Comparison of ENCODE assay signal across 15 cellular contexts in the genomic region with DNA sequence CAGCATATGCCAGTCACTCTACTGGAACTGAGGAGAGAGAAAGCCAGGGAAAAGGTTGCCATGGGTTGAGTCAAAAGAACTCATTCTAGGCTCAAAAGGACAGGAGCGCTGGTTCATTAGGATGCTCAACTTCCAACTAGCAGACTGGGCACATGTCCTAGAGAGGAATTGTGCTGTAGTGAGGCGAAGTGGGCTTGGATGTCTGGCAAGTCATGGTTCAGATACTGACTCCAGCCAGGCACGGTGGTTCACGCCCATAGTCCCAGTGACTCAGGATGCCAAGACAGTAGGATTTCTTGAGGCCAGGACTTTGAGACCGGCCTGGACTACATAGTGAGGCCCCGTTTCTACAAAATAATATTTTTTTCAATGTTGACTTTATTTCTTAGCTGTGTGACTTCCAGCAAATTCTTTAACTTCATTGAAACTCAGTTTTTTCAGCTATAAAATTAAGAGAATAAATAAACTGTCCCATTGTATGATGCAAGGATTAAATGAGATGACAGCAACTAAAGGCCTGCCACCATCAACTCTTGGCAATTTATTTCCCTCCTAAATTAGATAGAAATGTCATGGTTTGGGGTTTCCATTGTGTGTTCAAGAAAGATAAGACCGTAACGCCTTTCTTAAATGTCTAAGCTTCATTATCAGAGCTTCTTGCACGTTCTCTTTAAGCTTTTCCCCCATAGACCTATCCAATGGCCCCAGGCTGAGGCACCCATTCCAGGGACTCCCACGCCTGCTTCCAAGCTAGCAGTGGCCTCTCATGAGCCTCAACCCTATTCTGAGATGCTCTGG.
DNase-seq lines count a peak whose midpoint lies in the region; ATAC-seq and TF ChIP-seq lines count a peak whose summit lies in the region.
"Had no signal": no experiment of that assay in that cellular context is flagged by ENCODE, and none has a peak within 500 bp of the region (broad histone marks: within the 10 kb centered on the region; RNA-seq: fewer than 3 reads in every experiment).

No MANE protein-coding gene starts in this region.

- peak; percentile 23 for DNase-seq in RWPE2 (ENCODE audit: low spot score)
- peak; percentile 52 for DNase-seq in fibroblast of the aortic adventitia (ENCODE audit: low read depth)
- no peak for DNase-seq in osteocyte (ENCODE audit: extremely low spot score, unreplicated experiment)
- DNase-seq in activated naive CD8-positive, alpha-beta T cell treated with anti-CD3 and anti-CD28 coated beads for 36 hours: no peak
- no peak for DNase-seq in activated CD8-positive, alpha-beta memory T cell treated with anti-CD3 and anti-CD28 coated beads for 24 hours
- DNase-seq in psoas muscle: no peak
- DNase-seq in BE2C: no peak
- DNase-seq: activated gamma-delta T cell; amniotic stem cell; lower lobe of right lung; NCI-H1417 treated with DMSO at 0.1 percent for 48 hours; NK-92 treated with Interleukin-12 subunit alpha and Interleukin-12 subunit beta, amount 100 ng/mL, for 24 hours; stimulated activated naive CD8-positive, alpha-beta T cell treated with anti-CD3 and anti-CD28 coated beads, Interleukin-15, amount 100 ng/mL, for 72 hours had no signal

- H3K9me3 ChIP-seq in BLaER1 treated with 17β-estradiol and CSF1 and Interleukin-3, amounts not matched to agents 10 nM and 100 nM (replicated peaks in 1 of 11): 0 out of 22 replicates have a peak, but pooled peaks cover 0 to 8% (median 0%) of the 10 kb centered on the region in 11 experiments
- H3K9me3 ChIP-seq in RWPE2 (ENCODE audit: severe bottlenecking) (no peaks in the 10 kb centered on the region), psoas muscle (no peaks in the 10 kb centered on the region), BE2C (no peaks in the 10 kb centered on the region)
- H3K9me3 ChIP-seq: lower lobe of right lung had no signal

- H3K4me1 Mint-ChIP-seq in osteocyte (ENCODE audit: unreplicated experiment): peaks cover 83% of the 10 kb centered on the region
- peaks cover 3% of the 10 kb centered on the region for H3K4me1 Mint-ChIP-seq in activated naive CD8-positive, alpha-beta T cell treated with anti-CD3 and anti-CD28 coated beads for 36 hours

- ATAC-seq in RWPE2 (ENCODE audit: low read depth) (no peak), psoas muscle (no peak)
- ATAC-seq: lower lobe of right lung; stimulated activated naive CD8-positive, alpha-beta T cell treated with anti-CD3 and anti-CD28 coated beads, Interleukin-15, amount 100 ng/mL, for 72 hours had no signal

- H3K36me3 ChIP-seq in BLaER1 treated with 17β-estradiol and CSF1 and Interleukin-3, amounts not matched to agents 10 nM and 100 nM: no peaks in the 10 kb centered on the region
- H3K36me3 ChIP-seq in RWPE2 (ENCODE audit: low read depth): no peaks in the 10 kb centered on the region
- no peaks in the 10 kb centered on the region for H3K36me3 ChIP-seq in psoas muscle (ENCODE audit: insufficient read depth in 1 of 2, low read depth in 1 of 2)
- H3K36me3 ChIP-seq in BE2C: no peaks in the 10 kb centered on the region
- H3K36me3 ChIP-seq: lower lobe of right lung had no signal

- TF ChIP-seq CTCF in RWPE2 (IDR thresholded peaks at IDR 0.05; ENCODE audit: poor library complexity, severe bottlenecking) (no peak), fibroblast of the aortic adventitia (IDR thresholded peaks at IDR 0.05; ENCODE audit: insufficient read depth, low read length) (no peak), osteocyte (IDR thresholded peaks at IDR 0.05) (no peak), psoas muscle (IDR thresholded peaks at IDR 0.05) (no peak), BE2C (IDR thresholded peaks at IDR 0.05; ENCODE audit: low read depth, low read length) (no peak)

- H3K4me1 ChIP-seq in BLaER1 treated with 17β-estradiol and CSF1 and Interleukin-3, amounts not matched to agents 10 nM and 100 nM: peaks cover 32 to 44% (median 40%) of the 10 kb centered on the region in 10 experiments
- H3K4me1 ChIP-seq in RWPE2 (ENCODE audit: insufficient read depth, poor library complexity, severe bottlenecking) (peaks cover 35% of the 10 kb centered on the region), psoas muscle (peaks cover 42% of the 10 kb centered on the region), BE2C (no peaks in the 10 kb centered on the region)

- H3K4me3 Mint-ChIP-seq in osteocyte (ENCODE audit: unreplicated experiment): no peak overlapping the region
- H3K4me3 Mint-ChIP-seq in activated naive CD8-positive, alpha-beta T cell treated with anti-CD3 and anti-CD28 coated beads for 36 hours: no peak overlapping the region
- H3K4me3 Mint-ChIP-seq: stimulated activated naive CD8-positive, alpha-beta T cell treated with anti-CD3 and anti-CD28 coated beads, Interleukin-15, amount 100 ng/mL, for 72 hours; T-helper 2 cell treated with Interferon-gamma antibody and Interleukin-4, amounts not matched to agents 5 μg/mL and 100 μg/mL, for 36 hours had no signal

- H3K36me3 Mint-ChIP-seq in osteocyte (ENCODE audit: unreplicated experiment): peaks cover 2% of the 10 kb centered on the region
- H3K36me3 Mint-ChIP-seq in activated naive CD8-positive, alpha-beta T cell treated with anti-CD3 and anti-CD28 coated beads for 36 hours: no peaks in the 10 kb centered on the region

- intact Hi-C loops in psoas muscle (cut with DNase I): no loop called here

- H3K27me3 Mint-ChIP-seq in osteocyte (ENCODE audit: unreplicated experiment): no peaks in the 10 kb centered on the region
- H3K27me3 Mint-ChIP-seq in activated naive CD8-positive, alpha-beta T cell treated with anti-CD3 and anti-CD28 coated beads for 36 hours: no peaks in the 10 kb centered on the region

- H3K4me2 ChIP-seq in BLaER1 treated with 17β-estradiol and CSF1 and Interleukin-3, amounts not matched to agents 10 nM and 100 nM: peak overlapping the region; percentile 57 to 84 (median 63)

- no peaks in the 10 kb centered on the region for H3K9me3 Mint-ChIP-seq in osteocyte (ENCODE audit: unreplicated experiment)
- no peaks in the 10 kb centered on the region for H3K9me3 Mint-ChIP-seq in activated naive CD8-positive, alpha-beta T cell treated with anti-CD3 and anti-CD28 coated beads for 36 hours
- H3K9me3 Mint-ChIP-seq: stimulated activated naive CD8-positive, alpha-beta T cell treated with anti-CD3 and anti-CD28 coated beads, Interleukin-15, amount 100 ng/mL, for 72 hours; T-helper 2 cell treated with Interferon-gamma antibody and Interleukin-4, amounts not matched to agents 5 μg/mL and 100 μg/mL, for 36 hours had no signal

- 91 to 93% (median 92%) methylated on average over 10 of the region's 10 CpGs for WGBS in psoas muscle, 3 donors

- H4K20me1 ChIP-seq in BLaER1 treated with 17β-estradiol and CSF1 and Interleukin-3, amounts not matched to agents 10 nM and 100 nM: no peaks in the 10 kb centered on the region

- no peaks in the 10 kb centered on the region for H3K27me3 ChIP-seq in BLaER1 treated with 17β-estradiol and CSF1 and Interleukin-3, amounts not matched to agents 10 nM and 100 nM
- H3K27me3 ChIP-seq in RWPE2 (ENCODE audit: insufficient read depth, poor library complexity, severe bottlenecking) (no peaks in the 10 kb centered on the region), psoas muscle (ENCODE audit: insufficient read depth in 3 of 3, low read length in 2 of 3) (no peaks in the 10 kb centered on the region), BE2C (peaks cover under 1% of the 10 kb centered on the region; the same call in 1 of the 2 replicates)

- 0 out of 22 replicates have a peak overlapping the region, but pooled peaks of 1 of the 11 experiments have one; percentile 10 for H3K27ac ChIP-seq in BLaER1 treated with 17β-estradiol and CSF1 and Interleukin-3, amounts not matched to agents 10 nM and 100 nM
- H3K27ac ChIP-seq in RWPE2 (ENCODE audit: poor library complexity, severe bottlenecking) (no peak overlapping the region), psoas muscle (no peak overlapping the region)
- H3K27ac ChIP-seq: lower lobe of right lung had no signal

- H3K9ac ChIP-seq in BLaER1 treated with 17β-estradiol and CSF1 and Interleukin-3, amounts not matched to agents 10 nM and 100 nM: no peak overlapping the region

- peak overlapping the region; percentile 100 for H3K27ac Mint-ChIP-seq in osteocyte (ENCODE audit: unreplicated experiment)
- no peak overlapping the region for H3K27ac Mint-ChIP-seq in activated naive CD8-positive, alpha-beta T cell treated with anti-CD3 and anti-CD28 coated beads for 36 hours
- H3K27ac Mint-ChIP-seq: T-helper 2 cell treated with Interferon-gamma antibody and Interleukin-4, amounts not matched to agents 5 μg/mL and 100 μg/mL, for 36 hours had no signal

- H3K4me3 ChIP-seq in BLaER1 treated with 17β-estradiol and CSF1 and Interleukin-3, amounts not matched to agents 10 nM and 100 nM: no peak overlapping the region
- H3K4me3 ChIP-seq in RWPE2 (ENCODE audit: severe bottlenecking): no peak overlapping the region
- H3K4me3 ChIP-seq in fibroblast of the aortic adventitia (ENCODE audit: low read depth, low read length): no peak overlapping the region
- H3K4me3 ChIP-seq in psoas muscle: no peak overlapping the region
- no peak overlapping the region for H3K4me3 ChIP-seq in BE2C (ENCODE audit: low read depth, low read length)
- H3K4me3 ChIP-seq: lower lobe of right lung had no signal

Comparison
In these comparisons a context has a peak if more than half of its experiments do, and no peak if none do; other contexts are left out.
1. DNase-seq: peak in RWPE2 (single experiment) and fibroblast of the aortic adventitia (single experiment); none in osteocyte (single experiment), activated naive CD8-positive, alpha-beta T cell treated with anti-CD3 and anti-CD28 coated beads for 36 hours (single experiment), activated CD8-positive, alpha-beta memory T cell treated with anti-CD3 and anti-CD28 coated beads for 24 hours (single experiment), psoas muscle (0 of 2) and BE2C (single experiment).